In genomic region chr1:244288663-244289062, GRCh38 we compare ENCODE assay signal across 28 cellular contexts.
"Had no signal": no experiment of that assay in that cellular context is flagged by ENCODE, and none has a peak within 500 bp of the region (broad histone marks: within the 10 kb centered on the region; RNA-seq: fewer than 3 reads in every experiment).

No MANE protein-coding gene starts in this region.

- H3K27me3 ChIP-seq: colonic mucosa, dorsolateral prefrontal cortex, esophagus muscularis mucosa, esophagus squamous epithelium, foreskin keratinocyte, gastrocnemius medialis, gastroesophageal sphincter, heart left ventricle, heart right ventricle had no signal

- DNase-seq: colonic mucosa; cortex of kidney; dermis blood vessel endothelial cell; dorsolateral prefrontal cortex; effector CD4-positive, alpha-beta T cell; effector CD8-positive, alpha-beta T cell; effector memory CD4-positive, alpha-beta T cell; effector memory CD8-positive, alpha-beta T cell; endodermal cell; erythroblast; esophagus squamous epithelium; foreskin fibroblast; foreskin keratinocyte; foreskin melanocyte; gastrocnemius medialis; glutamatergic neuron; head of caudate nucleus; heart left ventricle; heart right ventricle had no signal

- ATAC-seq: effector memory CD8-positive, alpha-beta T cell; esophagus mucosa; foreskin keratinocyte; gastrocnemius medialis; gastroesophageal sphincter; heart left ventricle; heart right ventricle had no signal

- H3K9me3 ChIP-seq: colonic mucosa, esophagus muscularis mucosa, esophagus squamous epithelium, gastrocnemius medialis, gastroesophageal sphincter had no signal

- H3K36me3 ChIP-seq: colonic mucosa, esophagus muscularis mucosa, esophagus squamous epithelium, gastrocnemius medialis, gastroesophageal sphincter, heart left ventricle, heart right ventricle had no signal

- H3K27ac ChIP-seq: colonic mucosa, coronary artery, dorsolateral prefrontal cortex, epithelial cell of prostate, esophagus muscularis mucosa, esophagus squamous epithelium, foreskin keratinocyte, gastrocnemius medialis, gastroesophageal sphincter, heart left ventricle, heart right ventricle had no signal

- H3K4me1 ChIP-seq: colonic mucosa, esophagus muscularis mucosa, esophagus squamous epithelium, foreskin keratinocyte, gastrocnemius medialis, gastroesophageal sphincter, heart left ventricle had no signal

- H3K4me3 ChIP-seq: colonic mucosa, coronary artery, dorsolateral prefrontal cortex, esophagus muscularis mucosa, esophagus squamous epithelium, gastroesophageal sphincter, heart left ventricle, heart right ventricle had no signal

- FAIRE-seq: colon, endometrium, endothelial cell of umbilical vein, frontal cortex had no signal
